ENCODE assay signal across 9 cellular contexts in genomic region chr10:100348389-100348927, GRCh38. TPM values are rescaled to one million over a fixed set of nuclear protein-coding genes. Genes with fewer than 3 reads are reported as not detected.
DNase-seq lines count a peak whose midpoint lies in the region; ATAC-seq, FAIRE-seq and TF ChIP-seq lines count a peak whose summit lies in the region.
"Had no signal": no experiment of that assay in that cellular context is flagged by ENCODE, and none has a peak within 500 bp of the region (broad histone marks: within the 10 kb centered on the region; RNA-seq: fewer than 3 reads in every experiment).

No MANE protein-coding gene starts in this region.

- H3K4me1 ChIP-seq in A673 (ENCODE audit: insufficient read depth, low read length, poor library complexity, severe bottlenecking) (peaks cover 21% of the 10 kb centered on the region), K562 (replicated peaks in 1 of 2; ENCODE audit: control insufficient read depth in 2 of 2, insufficient read depth in 2 of 2, low read length in 2 of 2) (peaks cover 23 to 39% of the 10 kb centered on the region in 2 experiments; a peak in 4 of 5 replicates), lower lobe of right lung (peaks cover 11% of the 10 kb centered on the region)

- H3K27ac ChIP-seq in A673 (ENCODE audit: low read depth, low read length, poor library complexity, severe bottlenecking) = peak overlapping the region; percentile 94
- peak overlapping the region; percentile 82; the same call in 2 of the 3 replicates for H3K27ac ChIP-seq in K562 (ENCODE audit: extremely low read depth, low read depth, low read length)
- H3K27ac ChIP-seq in lower lobe of right lung = no peak overlapping the region

- intact Hi-C loops in A673 (cut with micrococcal nuclease; ENCODE audit: unreplicated experiment) (loop anchor here (10.0 kb wide), 1 partner anchor 494 kb away; no protein-coding TSS in a partner anchor), K562 (cut with micrococcal nuclease) (loop anchor here (10.0 kb wide), 1 partner anchor 526 kb away; no protein-coding TSS in a partner anchor), lower lobe of right lung (cut with DNase I) (no loop called here)

- H3K9me3 ChIP-seq in A673 (ENCODE audit: low read depth, low read length, poor library complexity, severe bottlenecking) (no peaks in the 10 kb centered on the region), K562 (replicated peaks; ENCODE audit: control insufficient read depth, insufficient read depth, low read depth, low read length) (no peaks in the 10 kb centered on the region), lower lobe of right lung (no peaks in the 10 kb centered on the region)

- DNase-seq in A673 (ENCODE audit: low spot score) = no peak
- no peak for DNase-seq in HFFc6
- DNase-seq in K562 (ENCODE audit: extremely low read depth in 1 of 4, low spot score in 3 of 4) = no peak
- DNase-seq in lower lobe of right lung = no peak
- DNase-seq: SHP77 treated with DMSO at 0.1 percent for 48 hours had no signal

- POLR2A ChIA-PET in A673 (lab: Charles Lee; ENCODE audit: low non-redundant PET) = no interaction called here
- POLR2A ChIA-PET in K562 (lab: Yijun Ruan, JAX) = interaction anchor here (0.6 to 4.2 kb wide), 5 partner anchors 10 to 215 kb away, joined by 3 to 19 read pairs (median 7); no protein-coding TSS in a partner anchor

- peaks cover 81% of the 10 kb centered on the region for H3K79me2 ChIP-seq in K562 (ENCODE audit: control insufficient read depth, insufficient read depth, low read length)

- H3K9me1 ChIP-seq in K562 (ENCODE audit: control insufficient read depth, insufficient read depth, low read length) = no peaks in the 10 kb centered on the region

- TF ChIP-seq POLR2A in K562 (conservative IDR thresholded peaks at IDR 0.05) = no peak

- H3K9ac ChIP-seq in K562 (ENCODE audit: insufficient read depth in 1 of 2, low read depth in 2 of 2, low read length in 2 of 2) = peak overlapping the region; percentile 84 to 97

- TF ChIP-seq EP300 in K562 (IDR thresholded peaks at IDR 0.05; ENCODE audit: low read length) = no peak

- no peaks in the 10 kb centered on the region for H3K9me3 Mint-ChIP-seq in HFFc6

- ATAC-seq in K562 (no peak), lower lobe of right lung (no peak), GM19023 (IDR thresholded peaks at IDR 0.05; ENCODE audit: unreplicated experiment) (no peak), HG02885 (IDR thresholded peaks at IDR 0.05; ENCODE audit: poor library complexity, unreplicated experiment) (no peak), GM21576 (IDR thresholded peaks at IDR 0.05; ENCODE audit: unreplicated experiment) (no peak), HG02938 (IDR thresholded peaks at IDR 0.05; ENCODE audit: unreplicated experiment) (no peak)

- peaks cover 55% of the 10 kb centered on the region for H3K36me3 ChIP-seq in A673 (ENCODE audit: insufficient read depth, low read length, poor library complexity, severe bottlenecking)
- H3K36me3 ChIP-seq in K562 (ENCODE audit: control insufficient read depth, insufficient read depth, low read length) = peaks cover 58% of the 10 kb centered on the region
- peaks cover 19% of the 10 kb centered on the region for H3K36me3 ChIP-seq in lower lobe of right lung

- H3K27me3 Mint-ChIP-seq in HFFc6 (ENCODE audit: insufficient read depth) = peaks cover 4% of the 10 kb centered on the region

- no peak overlapping the region for H2AFZ ChIP-seq in K562 (ENCODE audit: low read depth, low read length)

- H3K4me1 Mint-ChIP-seq in HFFc6 (ENCODE audit: low read depth) = peaks cover 25% of the 10 kb centered on the region

- no peak for FAIRE-seq in K562 (lab: Jason Lieb, UNC)

- TF ChIP-seq CTCF in A673 (conservative IDR thresholded peaks at IDR 0.05; ENCODE audit: low read depth, low read length) = no peak
- no peak for TF ChIP-seq CTCF in HFFc6 (IDR thresholded peaks at IDR 0.05)
- TF ChIP-seq CTCF in K562 (IDR thresholded peaks at IDR 0.05 in 2 of 3, conservative IDR thresholded peaks at IDR 0.05 in 1 of 3; ENCODE audit: insufficient read depth in 2 of 3, low read depth in 1 of 3, low read length in 3 of 3) = no peak
- no peak for TF ChIP-seq CTCF in lower lobe of right lung (IDR thresholded peaks at IDR 0.05)

- BruUV-seq in A673 (replicated peaks; lab: Mats Ljungman, UMichigan) = no TSS peak
- no TSS peak for BruUV-seq in K562 (replicated peaks; lab: Mats Ljungman, UMichigan)

- no peak overlapping the region for H3K27ac Mint-ChIP-seq in HFFc6

- CTCF ChIA-PET in A673 (lab: Charles Lee) (no interaction called here), K562 (lab: Yijun Ruan, JAX; ENCODE audit: low intra/inter-chr PET ratio) (no interaction called here)

- in situ Hi-C loops in K562 (cut with MboI) = loop anchor here (25.0 kb wide), 1 partner anchor 539 kb away; no protein-coding TSS in a partner anchor

- H3K27me3 ChIP-seq in A673 (replicated peaks; ENCODE audit: insufficient read depth, low read depth, low read length, poor library complexity) (no peaks in the 10 kb centered on the region), K562 (ENCODE audit: control insufficient read depth in 2 of 2, insufficient read depth in 2 of 2, low read length in 2 of 2) (no peaks in the 10 kb centered on the region), lower lobe of right lung (ENCODE audit: low read depth) (peaks cover 13% of the 10 kb centered on the region)

- TF ChIP-seq RAD21 in K562 (CRISPR knock-in tag; conservative IDR thresholded peaks at IDR 0.05 in 1 of 2, IDR thresholded peaks at IDR 0.05 in 1 of 2) = no peak

- H3K4me3 ChIP-seq in A673 (ENCODE audit: low read depth, low read length, poor library complexity, severe bottlenecking) (peak overlapping the region; percentile 93), K562 (peak overlapping the region; percentile 93), lower lobe of right lung (peak overlapping the region; percentile 76)

- H4K20me1 ChIP-seq in K562 (replicated peaks; ENCODE audit: control insufficient read depth, insufficient read depth, low read length) = peaks cover 39% of the 10 kb centered on the region

- peaks cover 5% of the 10 kb centered on the region; the same call in 1 of the 2 replicates for H3K36me3 Mint-ChIP-seq in HFFc6 (ENCODE audit: low read depth)

- peak overlapping the region; percentile 87 for H3K4me3 Mint-ChIP-seq in HFFc6

- H3K4me2 ChIP-seq in K562 (ENCODE audit: insufficient read depth, low read length) = peak overlapping the region; percentile 87

- 2% methylated on average over 3 of the region's 3 CpGs for WGBS in K562 (ENCODE audit: insufficient coverage, low coverage, missing lambda C conversion rate)

TF ChIP-seq in K562, 482 proteins besides CTCF, POLR2A, EP300 and RAD21:
- TF ChIP-seq CGGBP1 (CRISPR knock-in tag; IDR thresholded peaks at IDR 0.05) (no peak), KDM5B (IDR thresholded peaks at IDR 0.05; ENCODE audit: insufficient replicate concordance, low read depth, low read length) (peak; percentile 16)

RNA-seq across cellular contexts. Expression of gene SCD, which starts 1.4 kb away (rescaled TPM):
- total RNA-seq in A673 (2021) (519 and 559 TPM in 2 replicates), K562 (2014; rRNA removed) (114 and 153 TPM in 2 replicates), K562 (2014; rRNA removed; fragmentation: Illumina TruSeq; extraction: Trizol) (156 and 167 TPM in 2 replicates), K562 (2015; rRNA removed; fragmentation: Illumina TruSeq; extraction: Trizol) (159 and 165 TPM in 2 replicates), K562 (2021) (278 and 287 TPM in 2 replicates), lower lobe of right lung (327 TPM)
- 10 to 100 TPM; 11.5 to 16.8 (median 14.9) TPM for total RNA-seq in HFFc6 (2021; fragmentation: NEBNext Ultra II Directional; extraction: Animal tissue kit (Norgen Biotek cat#: 25700))
- 359 and 388 TPM in 2 replicates for total RNA-seq in K562 (2011; cell fraction: chromatin; rRNA removed; ENCODE audit: low replicate concordance)
- total RNA-seq in K562 (2011; cell fraction: nucleolus; rRNA removed) = 494 and 521 TPM in 2 replicates
- total RNA-seq in K562 (2011; cell fraction: nucleoplasm; rRNA removed) = 684 and 892 TPM in 2 replicates
- polyA plus RNA-seq in K562 (2011; rRNA removed) (486 and 648 TPM in 2 replicates), K562 (2014; fragmentation: Illumina TruSeq; extraction: Trizol) (279 and 309 TPM in 2 replicates), K562 (2014; fragmentation: Nextera tagmentation; extraction: Ambion mirVana) (100 to 1,000 TPM; 188 to 258 TPM), K562 (2014; rRNA removed) (166 and 184 TPM in 2 replicates)
- 380 and 627 TPM in 2 replicates for polyA plus RNA-seq in K562 (2011; cell fraction: cytosol; rRNA removed)
- 141 and 221 TPM in 2 replicates for polyA plus RNA-seq in K562 (2011; cell fraction: nucleus; rRNA removed)
- polyA plus RNA-seq in K562 (2012) = 255 and 256 TPM in 2 replicates
- 582 and 700 TPM in 2 replicates for polyA minus RNA-seq in K562 (2011; rRNA and poly(A)+ RNA removed)
- 320 and 376 TPM in 2 replicates for polyA minus RNA-seq in K562 (2011; cell fraction: cytosol; rRNA and poly(A)+ RNA removed)
- 39.0 and 97.6 TPM in 2 replicates for polyA minus RNA-seq in K562 (2011; cell fraction: nucleus; rRNA and poly(A)+ RNA removed)

RNA-seq across cellular contexts. Expression of gene PKD2L1, which starts 18.4 kb away (rescaled TPM):
- total RNA-seq in A673 (2021) (not detected in 2 replicates), K562 (2014; rRNA removed) (not detected in 2 replicates), K562 (2014; rRNA removed; fragmentation: Illumina TruSeq; extraction: Trizol) (not detected in 2 replicates), K562 (2015; rRNA removed; fragmentation: Illumina TruSeq; extraction: Trizol) (not detected in 2 replicates), K562 (2021) (not detected in 2 replicates), lower lobe of right lung (3.4 TPM)
- total RNA-seq in HFFc6 (2021; fragmentation: NEBNext Ultra II Directional; extraction: Animal tissue kit (Norgen Biotek cat#: 25700)) = not detected
- not detected in 2 replicates for total RNA-seq in K562 (2011; cell fraction: chromatin; rRNA removed; ENCODE audit: low replicate concordance)
- total RNA-seq in K562 (2011; cell fraction: nucleolus; rRNA removed) = not detected in 2 replicates
- not detected in 2 replicates for total RNA-seq in K562 (2011; cell fraction: nucleoplasm; rRNA removed)
- polyA plus RNA-seq in K562 (2011; rRNA removed) (not detected in 2 replicates), K562 (2014; fragmentation: Illumina TruSeq; extraction: Trizol) (not detected in 2 replicates), K562 (2014; fragmentation: Nextera tagmentation; extraction: Ambion mirVana) (not detected), K562 (2014; rRNA removed) (not detected in 2 replicates)
- polyA plus RNA-seq in K562 (2011; cell fraction: cytosol; rRNA removed) = not detected in 2 replicates
- 0.04 TPM in 1 of 2 replicates, not detected in the other for polyA plus RNA-seq in K562 (2011; cell fraction: nucleus; rRNA removed)
- polyA plus RNA-seq in K562 (2012) = 0.30 TPM in 1 of 2 replicates, not detected in the other
- not detected in 2 replicates for polyA minus RNA-seq in K562 (2011; rRNA and poly(A)+ RNA removed)
- polyA minus RNA-seq in K562 (2011; cell fraction: cytosol; rRNA and poly(A)+ RNA removed) = not detected in 2 replicates
- not detected in 2 replicates for polyA minus RNA-seq in K562 (2011; cell fraction: nucleus; rRNA and poly(A)+ RNA removed)

Comparison
In these comparisons a context has a peak if more than half of its experiments do, and no peak if none do; other contexts are left out.
1. RNA of gene SCD, which starts 1.4 kb away (total RNA-seq): 519 to 559 TPM in A673, 327 TPM in lower lobe of right lung (single experiment) and 114 to 892 TPM in K562; 11.5 to 16.8 TPM in HFFc6; every median in the first group is over 4 times any median in the second.
2. Peak in every context shown above with its lines, with median percentiles within 50 percentile points of each other: H3K4me3 ChIP-seq.